21 cellular contexts compared by ENCODE assay signal in the genomic region with DNA sequence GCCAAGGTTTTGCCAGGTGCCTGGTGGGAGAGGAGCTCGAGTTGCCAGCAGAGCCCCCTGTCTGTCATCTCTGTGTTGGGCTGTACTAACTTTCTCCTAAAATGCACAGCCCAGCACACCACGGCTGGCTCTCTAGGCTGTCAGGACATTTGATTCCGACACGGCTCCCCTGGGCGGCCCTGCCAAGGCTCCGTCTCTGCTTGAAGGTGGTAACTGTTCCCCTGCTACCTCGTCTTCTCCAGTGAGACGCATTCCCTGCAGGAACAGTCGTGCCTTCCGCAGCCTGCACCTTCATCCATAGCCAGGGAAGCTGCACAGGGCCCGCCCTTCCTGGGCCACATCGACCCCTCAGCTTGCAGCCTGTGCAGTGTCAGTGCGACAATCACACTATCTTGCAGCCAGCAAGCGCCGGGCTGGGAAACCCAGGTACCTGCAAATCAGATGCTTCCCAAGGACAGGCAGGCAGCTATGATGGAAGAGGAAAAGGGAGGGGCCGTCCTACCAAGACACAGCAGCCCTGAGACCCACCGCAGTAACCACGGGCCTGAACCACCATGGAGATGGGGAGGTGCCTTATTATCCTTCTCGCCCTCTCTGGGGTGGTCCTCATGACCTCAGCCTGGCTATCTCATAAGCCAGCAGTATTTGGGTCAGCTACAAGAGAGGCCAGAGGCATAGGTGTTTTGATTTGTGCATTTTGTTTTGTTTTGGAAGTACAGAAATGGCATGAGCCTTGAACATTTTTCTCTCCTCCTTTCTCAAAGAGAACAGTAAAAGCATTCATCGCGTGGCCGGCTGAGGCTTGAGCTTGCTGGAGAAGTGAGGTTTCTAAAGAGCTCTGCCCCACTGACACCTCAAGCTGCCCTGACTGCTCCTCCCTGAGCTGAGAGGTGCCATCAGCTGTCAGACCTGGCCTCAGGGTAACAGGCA.
DNase-seq lines count a peak whose midpoint lies in the region; TF ChIP-seq lines count a peak whose summit lies in the region.
"Had no signal": no experiment of that assay in that cellular context is flagged by ENCODE, and none has a peak within 500 bp of the region (broad histone marks: within the 10 kb centered on the region; RNA-seq: fewer than 3 reads in every experiment).

No MANE protein-coding gene starts in this region.

- intact Hi-C loops in spleen (cut with DNase I; ENCODE audit: low total_unique reads): no loop called here

- no peaks in the 10 kb centered on the region for H3K9me3 ChIP-seq in spleen
- H3K9me3 ChIP-seq: BLaER1 treated with 17β-estradiol and CSF1 and Interleukin-3, amounts not matched to agents 10 nM and 100 nM; SJCRH30 had no signal

- DNase-seq in NCI-H82 (lab: John Stamatoyannopoulos, UW) (peak; percentile 34), NCI-H82 treated with DMSO at 0.1 percent for 48 hours (lab: John Stamatoyannopoulos, UW; ENCODE audit: unreplicated experiment) (no peak), SK-N-DZ (ENCODE audit: low spot score) (peak; percentile 41), medulla oblongata (ENCODE audit: extremely low spot score) (peak; percentile 61), spleen (peak; percentile 55), mesendoderm (no peak), mucosa of gallbladder (ENCODE audit: low spot score) (no peak)
- DNase-seq in activated CD4-positive, alpha-beta T cell treated with anti-CD3 and anti-CD28 coated beads for 1 hour: no peak
- DNase-seq: 8988T, DMS 273 treated with DMSO at 0.1 percent for 48 hours, GDM1, KG1, NCI-H1048, NCI-H146, NCI-H2081 treated with DMSO at 0.1 percent for 48 hours, NCI-H524 treated with DMSO at 0.1 percent for 48 hours, OCI-M1, RPMI8226, SJCRH30 had no signal

- no peak overlapping the region for H3K4me3 ChIP-seq in spleen
- H3K4me3 ChIP-seq in mesendoderm (ENCODE audit: low read length): no peak overlapping the region
- H3K4me3 ChIP-seq: BLaER1 treated with 17β-estradiol and CSF1 and Interleukin-3, amounts not matched to agents 10 nM and 100 nM; GM12878; SJCRH30 had no signal

- no peak overlapping the region for H3K4ac ChIP-seq in mesendoderm (ENCODE audit: low read depth, low read length)

- no peak overlapping the region for H2BK5ac ChIP-seq in mesendoderm (ENCODE audit: low read length)

- H3K27me3 ChIP-seq in spleen (replicated peaks in 1 of 7) (peaks cover 0 to 17% (median 0%) of the 10 kb centered on the region in 7 donors), mesendoderm (ENCODE audit: insufficient read depth, low read length, poor library complexity) (no peaks in the 10 kb centered on the region)
- H3K27me3 ChIP-seq: BLaER1 treated with 17β-estradiol and CSF1 and Interleukin-3, amounts not matched to agents 10 nM and 100 nM had no signal

- no peaks in the 10 kb centered on the region for H3K36me3 ChIP-seq in spleen
- no peaks in the 10 kb centered on the region for H3K36me3 ChIP-seq in mesendoderm (ENCODE audit: control insufficient read depth, insufficient read depth, low read length)
- H3K36me3 ChIP-seq: BLaER1 treated with 17β-estradiol and CSF1 and Interleukin-3, amounts not matched to agents 10 nM and 100 nM; SJCRH30 had no signal

- H3K4me1 ChIP-seq in spleen (no peaks in the 10 kb centered on the region), mesendoderm (ENCODE audit: control insufficient read depth, low read depth, low read length) (no peaks in the 10 kb centered on the region)
- H3K4me1 ChIP-seq: SJCRH30 had no signal

- no peak overlapping the region for H2BK15ac ChIP-seq in mesendoderm (replicated peaks; ENCODE audit: low read depth)

- no peaks in the 10 kb centered on the region for H3K79me2 ChIP-seq in mesendoderm (ENCODE audit: control insufficient read depth, insufficient read depth, low read length)

- H2BK120ac ChIP-seq in mesendoderm (ENCODE audit: low read depth, low read length): no peak overlapping the region

- H2AK5ac ChIP-seq in mesendoderm (ENCODE audit: low read length): no peak overlapping the region

- no peak overlapping the region for H3K9ac ChIP-seq in mesendoderm (ENCODE audit: low read length)

- H4K8ac ChIP-seq in mesendoderm (ENCODE audit: low read depth, low read length): no peak overlapping the region

- WGBS in spleen, 5 donors: 70 to 85% (median 82%) methylated on average over 20 to 22 of the region's 22 CpGs
- WGBS in mesendoderm (ENCODE audit: extremely low coverage, insufficient coverage, low lambda C conversion rate): no CpG with 5 or more reads among the region's 22 CpGs

- H3K4me2 ChIP-seq in mesendoderm (ENCODE audit: low read length): no peak overlapping the region
- H3K4me2 ChIP-seq: BLaER1 treated with 17β-estradiol and CSF1 and Interleukin-3, amounts not matched to agents 10 nM and 100 nM had no signal

- H3K27ac ChIP-seq in spleen (no peak overlapping the region), mesendoderm (ENCODE audit: low read depth, low read length) (no peak overlapping the region)
- H3K27ac ChIP-seq: BLaER1 treated with 17β-estradiol and CSF1 and Interleukin-3, amounts not matched to agents 10 nM and 100 nM; SJCRH30 had no signal

- H3K79me1 ChIP-seq in mesendoderm (ENCODE audit: low read length): no peaks in the 10 kb centered on the region

- H3K23ac ChIP-seq in mesendoderm (ENCODE audit: low read length): no peak overlapping the region

- no peak for TF ChIP-seq CTCF in spleen (IDR thresholded peaks at IDR 0.05 in 8 of 11, conservative IDR thresholded peaks at IDR 0.05 in 3 of 11)

- H4K5ac ChIP-seq in mesendoderm (ENCODE audit: low read length): no peak overlapping the region

- TF ChIP-seq POLR2A in spleen (IDR thresholded peaks at IDR 0.05): no peak

- no peak overlapping the region for H3K18ac ChIP-seq in mesendoderm (ENCODE audit: low read length)

- H3K56ac ChIP-seq in mesendoderm (ENCODE audit: low read length): no peak overlapping the region

Comparison
In these comparisons a context has a peak if more than half of its experiments do, and no peak if none do; other contexts are left out.
1. DNase-seq: peak in NCI-H82 (single experiment), SK-N-DZ (single experiment), medulla oblongata (single experiment) and spleen (single experiment); none in NCI-H82 treated with DMSO at 0.1 percent for 48 hours (single experiment), activated CD4-positive, alpha-beta T cell treated with anti-CD3 and anti-CD28 coated beads for 1 hour (single experiment), mesendoderm (single experiment) and mucosa of gallbladder (single experiment).